ENCODE assay signal across 13 cellular contexts in the genomic region with DNA sequence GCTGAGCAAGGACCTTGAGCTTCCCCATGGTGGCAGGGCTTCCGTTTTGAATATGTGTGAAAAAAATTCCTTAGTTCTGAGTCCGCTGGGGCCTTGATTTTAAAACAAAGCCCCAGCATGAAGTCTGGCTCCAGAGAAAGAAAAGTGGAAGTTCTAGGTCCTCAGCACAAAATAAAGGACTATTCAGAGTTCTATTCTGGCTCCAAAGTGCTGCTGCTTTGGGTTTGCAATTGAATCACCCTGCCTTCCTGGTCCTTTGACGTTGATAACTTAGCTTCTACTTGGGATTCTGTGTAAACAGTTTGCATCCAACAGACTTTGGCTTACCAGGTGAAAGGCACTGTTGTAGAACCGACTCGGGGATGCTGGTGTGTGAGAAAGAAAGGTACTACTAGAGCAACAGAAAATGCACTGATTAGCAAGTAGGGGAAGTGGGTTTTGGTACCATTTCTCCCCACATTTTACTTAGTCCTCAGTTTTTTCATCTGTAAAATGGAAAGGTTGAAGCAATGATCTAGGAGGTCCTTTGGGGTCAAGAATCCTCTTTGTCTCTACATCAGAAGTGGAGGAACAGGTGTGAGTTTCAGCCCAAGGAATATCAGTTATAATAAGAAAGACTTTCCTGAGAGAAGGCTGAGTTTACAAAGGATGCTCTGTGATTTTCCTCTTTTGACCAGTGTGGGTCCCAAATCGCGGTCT. TPM values are rescaled to one million over a fixed set of nuclear protein-coding genes. Genes with fewer than 3 reads are reported as not detected.
DNase-seq lines count a peak whose midpoint lies in the region; ATAC-seq and TF ChIP-seq lines count a peak whose summit lies in the region.
"Had no signal": no experiment of that assay in that cellular context is flagged by ENCODE, and none has a peak within 500 bp of the region (broad histone marks: within the 10 kb centered on the region; RNA-seq: fewer than 3 reads in every experiment).

No MANE protein-coding gene starts in this region.

- no TSS peak for BruUV-seq in Calu3 (replicated peaks; lab: Mats Ljungman, UMichigan)

- H3K27me3 Mint-ChIP-seq in Calu3 (ENCODE audit: unreplicated experiment) = no peaks in the 10 kb centered on the region

- no peaks in the 10 kb centered on the region for H3K27me3 ChIP-seq in brain microvascular endothelial cell (replicated peaks)
- H3K27me3 ChIP-seq in left lung = no peaks in the 10 kb centered on the region
- no peaks in the 10 kb centered on the region for H3K27me3 ChIP-seq in gastrocnemius medialis
- H3K27me3 ChIP-seq: BE2C had no signal

- CTCF ChIA-PET in Calu3 (lab: Charles Lee) = interaction anchor here (0.6 kb wide), 1 partner anchor 149 kb away, joined by 3 read pairs; no protein-coding TSS in a partner anchor

- H3K36me3 ChIP-seq in brain microvascular endothelial cell (replicated peaks) = peaks cover 33% of the 10 kb centered on the region
- no peaks in the 10 kb centered on the region for H3K36me3 ChIP-seq in left lung
- H3K36me3 ChIP-seq in gastrocnemius medialis = no peaks in the 10 kb centered on the region
- H3K36me3 ChIP-seq: BE2C had no signal

- in situ Hi-C loops in brain microvascular endothelial cell (cut with HindIII; ENCODE audit: low pct_ligation_motif_present, low sequenced_read_pairs) = no loop called here
- in situ Hi-C loops in gastrocnemius medialis (cut with MboI; ENCODE audit: low sequenced_read_pairs in 4 of 4) = no loop called here

- peaks cover 38% of the 10 kb centered on the region for H3K4me1 Mint-ChIP-seq in Calu3 (ENCODE audit: low read depth, unreplicated experiment)

- H3K9me3 Mint-ChIP-seq in Calu3 (ENCODE audit: low read depth, unreplicated experiment) = no peaks in the 10 kb centered on the region
- H3K9me3 Mint-ChIP-seq: activated naive CD4-positive, alpha-beta T cell treated with anti-CD3 and anti-CD28 coated beads, Interleukin-2, amount 50 U/mL, for 72 hours had no signal

- H3K9me3 ChIP-seq in left lung = no peaks in the 10 kb centered on the region
- no peaks in the 10 kb centered on the region for H3K9me3 ChIP-seq in gastrocnemius medialis
- H3K9me3 ChIP-seq: BE2C had no signal

- ATAC-seq in left lung = no peak
- ATAC-seq in gastrocnemius medialis = no peak
- no peak for ATAC-seq in GM21367 (IDR thresholded peaks at IDR 0.05; ENCODE audit: unreplicated experiment)
- ATAC-seq: activated naive CD4-positive, alpha-beta T cell treated with anti-CD3 and anti-CD28 coated beads, Interleukin-2, amount 50 U/mL, for 72 hours had no signal

- intact Hi-C loops in Calu3 (cut with micrococcal nuclease; ENCODE audit: unreplicated experiment) (no loop called here), left lung (cut with DNase I) (no loop called here), gastrocnemius medialis (cut with DNase I; ENCODE audit: low total_unique reads) (no loop called here)

- peaks cover 7% of the 10 kb centered on the region for H3K36me3 Mint-ChIP-seq in Calu3 (ENCODE audit: insufficient read depth, unreplicated experiment)
- H3K36me3 Mint-ChIP-seq: activated naive CD4-positive, alpha-beta T cell treated with anti-CD3 and anti-CD28 coated beads, Interleukin-2, amount 50 U/mL, for 72 hours had no signal

- no peak overlapping the region for H3K4me3 Mint-ChIP-seq in Calu3 (ENCODE audit: low read depth, unreplicated experiment)

- no peak for TF ChIP-seq POLR2A in gastrocnemius medialis (IDR thresholded peaks at IDR 0.05)

- no peak overlapping the region for H3K4me3 ChIP-seq in brain microvascular endothelial cell (ENCODE audit: low read depth, low read length)
- no peak overlapping the region for H3K4me3 ChIP-seq in left lung
- no peak overlapping the region for H3K4me3 ChIP-seq in gastrocnemius medialis

- peak overlapping the region; percentile 68 for H3K27ac Mint-ChIP-seq in Calu3 (ENCODE audit: unreplicated experiment)
- H3K27ac Mint-ChIP-seq: activated naive CD4-positive, alpha-beta T cell treated with anti-CD3 and anti-CD28 coated beads, Interleukin-2, amount 50 U/mL, for 72 hours had no signal

- peak overlapping the region; percentile 92 for H3K27ac ChIP-seq in brain microvascular endothelial cell
- H3K27ac ChIP-seq in left lung = peak overlapping the region; percentile 47 to 62
- H3K27ac ChIP-seq in gastrocnemius medialis = peak overlapping the region; percentile 12 to 59 (median 46)

- no peak for DNase-seq in Calu3
- no peak for DNase-seq in brain microvascular endothelial cell
- DNase-seq in left lung = no peak
- no peak for DNase-seq in gastrocnemius medialis
- DNase-seq in NCI-H526 (lab: John Stamatoyannopoulos, UW) = no peak
- DNase-seq in CD1c-positive myeloid dendritic cell (ENCODE audit: extremely low spot score) = no peak
- no peak for DNase-seq in NCI-H2196 treated with DMSO at 0.1 percent for 48 hours (lab: John Stamatoyannopoulos, UW; ENCODE audit: unreplicated experiment)
- DNase-seq: activated CD4-positive, alpha-beta T cell treated with anti-CD3 and anti-CD28 coated beads for 4 hours; BE2C; NCI-H2081 treated with DMSO at 0.1 percent for 48 hours; stimulated activated CD4-positive, alpha-beta T cell treated with anti-CD3 and anti-CD28 coated beads, Interleukin-4, amount 100 ng/mL, for 4 hours had no signal

- H3K4me1 ChIP-seq in left lung (peaks cover 8 to 28% of the 10 kb centered on the region in 2 donors), gastrocnemius medialis (peaks cover 0 to 15% of the 10 kb centered on the region in 2 donors)
- H3K4me1 ChIP-seq: BE2C had no signal

- no peak for TF ChIP-seq CTCF in Calu3 (IDR thresholded peaks at IDR 0.05; ENCODE audit: unreplicated experiment)
- no peak for TF ChIP-seq CTCF in brain microvascular endothelial cell (IDR thresholded peaks at IDR 0.05; ENCODE audit: low read depth, low read length, missing control alignments)
- TF ChIP-seq CTCF in left lung (IDR thresholded peaks at IDR 0.05) = no peak
- TF ChIP-seq CTCF in gastrocnemius medialis (IDR thresholded peaks at IDR 0.05 in 4 of 5, conservative IDR thresholded peaks at IDR 0.05 in 1 of 5) = no peak

RNA-seq across cellular contexts. Expression of a gene that starts 28.4 kb away (rescaled TPM):
- 12.0 and 20.6 TPM in 2 replicates for total RNA-seq in Calu3 (2022)
- 100 to 1,000 TPM; 438 to 527 TPM for total RNA-seq in left lung
- 100 to 1,000 TPM; 117 to 241 (median 152) TPM for total RNA-seq in gastrocnemius medialis
